Comparison of ENCODE assay signal across 11 cellular contexts in the genomic region with DNA sequence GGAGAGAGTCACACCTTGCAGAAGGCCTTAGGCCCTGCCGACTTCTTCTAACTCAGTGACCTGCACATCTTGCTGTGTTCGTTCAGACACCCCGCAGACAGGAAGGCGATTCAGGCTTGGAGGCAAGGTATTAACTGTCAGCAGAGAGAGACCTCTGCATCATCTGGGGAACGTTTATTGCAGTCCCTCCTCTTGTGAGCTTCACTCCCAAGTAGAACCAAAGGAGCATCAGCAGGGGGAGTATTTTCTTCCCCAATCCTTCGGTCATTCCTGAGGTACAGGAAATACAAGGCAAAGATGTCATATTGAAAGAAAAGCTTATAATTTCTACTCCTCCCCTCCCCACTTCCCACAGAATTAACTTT.
DNase-seq lines count a peak whose midpoint lies in the region; ATAC-seq, FAIRE-seq and TF ChIP-seq lines count a peak whose summit lies in the region.
"Had no signal": no experiment of that assay in that cellular context is flagged by ENCODE, and none has a peak within 500 bp of the region (broad histone marks: within the 10 kb centered on the region; RNA-seq: fewer than 3 reads in every experiment).

No MANE protein-coding gene starts in this region.

- H3K27me3 ChIP-seq in DND-41 (ENCODE audit: insufficient read depth, low read length, poor library complexity): no peaks in the 10 kb centered on the region
- H3K27me3 ChIP-seq in astrocyte (ENCODE audit: insufficient read depth, low read length): no peaks in the 10 kb centered on the region
- no peaks in the 10 kb centered on the region for H3K27me3 ChIP-seq in right cardiac atrium (ENCODE audit: control insufficient read depth, insufficient read depth)
- no peaks in the 10 kb centered on the region for H3K27me3 ChIP-seq in skeletal muscle tissue (ENCODE audit: control insufficient read depth in 3 of 3, insufficient read depth in 3 of 3, low read length in 3 of 3)
- no peaks in the 10 kb centered on the region for H3K27me3 ChIP-seq in right lobe of liver
- H3K27me3 ChIP-seq: colonic mucosa had no signal

- H3K27me3 Mint-ChIP-seq in astrocyte (ENCODE audit: low read depth, unreplicated experiment): no peaks in the 10 kb centered on the region

- peak; percentile 56 for FAIRE-seq in astrocyte (lab: Jason Lieb, UNC)

- H3K4me1 ChIP-seq in DND-41 (ENCODE audit: insufficient read depth, low read length): peaks cover 40% of the 10 kb centered on the region
- H3K4me1 ChIP-seq in astrocyte (ENCODE audit: insufficient read depth, low read length): peaks cover 12% of the 10 kb centered on the region
- peaks cover 11% of the 10 kb centered on the region for H3K4me1 ChIP-seq in right cardiac atrium (ENCODE audit: control insufficient read depth, insufficient read depth, low read length)
- H3K4me1 ChIP-seq in skeletal muscle tissue (ENCODE audit: control insufficient read depth in 3 of 3, insufficient read depth in 3 of 3, low read length in 3 of 3): peaks cover 29 to 33% (median 30%) of the 10 kb centered on the region in 3 donors
- no peaks in the 10 kb centered on the region for H3K4me1 ChIP-seq in right lobe of liver
- H3K4me1 ChIP-seq: colonic mucosa had no signal

- no peaks in the 10 kb centered on the region for H3K9me3 ChIP-seq in DND-41 (ENCODE audit: insufficient read depth, low read length, severe bottlenecking)
- H3K9me3 ChIP-seq in astrocyte (ENCODE audit: insufficient read depth, low read depth, low read length): no peaks in the 10 kb centered on the region
- no peaks in the 10 kb centered on the region for H3K9me3 ChIP-seq in right cardiac atrium (ENCODE audit: control insufficient read depth, low read length)
- no peaks in the 10 kb centered on the region for H3K9me3 ChIP-seq in skeletal muscle tissue (ENCODE audit: control insufficient read depth in 3 of 3, low read length in 3 of 3)
- no peaks in the 10 kb centered on the region for H3K9me3 ChIP-seq in right lobe of liver
- H3K9me3 ChIP-seq: colonic mucosa had no signal

- H3K27ac ChIP-seq in DND-41 (ENCODE audit: low read length) (peak overlapping the region; percentile 51), astrocyte (ENCODE audit: low read depth, low read length) (no peak overlapping the region), right cardiac atrium (ENCODE audit: low read length) (peak overlapping the region; percentile 96), skeletal muscle tissue (ENCODE audit: low read depth, low read length) (peak overlapping the region; percentile 86), right lobe of liver (no peak overlapping the region)
- H3K27ac ChIP-seq: PC-9 had no signal

- H3K27ac Mint-ChIP-seq in astrocyte (ENCODE audit: unreplicated experiment): no peak overlapping the region

- H3K4me2 ChIP-seq in DND-41 (ENCODE audit: insufficient read depth, low read length) (no peak overlapping the region), astrocyte (ENCODE audit: low read length) (peak overlapping the region; percentile 19)
- H3K4me2 ChIP-seq: PC-9 had no signal

- no peaks in the 10 kb centered on the region for H3K36me3 Mint-ChIP-seq in astrocyte (ENCODE audit: low read depth, unreplicated experiment)

- DNase-seq in DND-41: peak; percentile 15
- no peak for DNase-seq in astrocyte (ENCODE audit: low read depth)
- DNase-seq in right cardiac atrium: no peak
- no peak for DNase-seq in right lobe of liver
- DNase-seq: NCI-H2081 treated with DMSO at 0.1 percent for 48 hours, PC-9 had no signal

- no peaks in the 10 kb centered on the region for H4K20me1 ChIP-seq in DND-41 (ENCODE audit: insufficient read depth, low read length)
- H4K20me1 ChIP-seq in astrocyte (ENCODE audit: insufficient read depth, low read length): no peaks in the 10 kb centered on the region

- no peaks in the 10 kb centered on the region for H3K36me3 ChIP-seq in DND-41 (ENCODE audit: insufficient read depth, low read length)
- no peaks in the 10 kb centered on the region for H3K36me3 ChIP-seq in astrocyte (ENCODE audit: insufficient read depth, low read length)
- H3K36me3 ChIP-seq in skeletal muscle tissue (ENCODE audit: control insufficient read depth in 3 of 3, insufficient read depth in 3 of 3, low read length in 3 of 3): no peaks in the 10 kb centered on the region
- H3K36me3 ChIP-seq in right lobe of liver: no peaks in the 10 kb centered on the region
- H3K36me3 ChIP-seq: colonic mucosa had no signal

- H3K4me3 ChIP-seq in DND-41 (ENCODE audit: low read depth in 1 of 2, low read length in 2 of 2) (no peak overlapping the region), astrocyte (ENCODE audit: insufficient read depth, low read depth, low read length) (no peak overlapping the region), right cardiac atrium (ENCODE audit: low read length) (no peak overlapping the region), skeletal muscle tissue (ENCODE audit: low read length in 3 of 3) (peak overlapping the region; percentile 56 to 58 (median 56)), right lobe of liver (no peak overlapping the region)
- H3K4me3 ChIP-seq: colonic mucosa, PC-9 had no signal

- no peaks in the 10 kb centered on the region for H3K79me2 ChIP-seq in DND-41 (ENCODE audit: insufficient read depth, low read length)
- H3K79me2 ChIP-seq in astrocyte (ENCODE audit: insufficient read depth, low read length): no peaks in the 10 kb centered on the region

- no peak overlapping the region for H3K4me3 Mint-ChIP-seq in astrocyte (ENCODE audit: unreplicated experiment)

- intact Hi-C loops in right cardiac atrium (cut with DNase I) (loop anchor here in 2 of 4 donors (10.0 kb wide), 3 partner anchors 80 to 330 kb away; no protein-coding TSS in a partner anchor), right lobe of liver (cut with DNase I) (no loop called here)

- ATAC-seq in DND-41 (ENCODE audit: insufficient read depth, low read depth): 0 out of 3 replicates have a peak, but pooled peaks have one; percentile 15
- ATAC-seq in right cardiac atrium: no peak
- ATAC-seq in GM18868 (IDR thresholded peaks at IDR 0.05; ENCODE audit: unreplicated experiment): no peak
- no peak for ATAC-seq in HG03460 (IDR thresholded peaks at IDR 0.05; ENCODE audit: unreplicated experiment)
- no peak for ATAC-seq in right lobe of liver
- no peak for ATAC-seq in HG03457 (IDR thresholded peaks at IDR 0.05; ENCODE audit: unreplicated experiment)

- 14% methylated on average over 6 of the region's 6 CpGs for WGBS in right cardiac atrium
- WGBS in right lobe of liver (ENCODE audit: insufficient coverage, low coverage, low lambda C conversion rate, missing lambda C conversion rate): 45% methylated on average over 2 of the region's 6 CpGs

- H3K9ac ChIP-seq in DND-41 (ENCODE audit: low read depth, low read length) (no peak overlapping the region), astrocyte (ENCODE audit: low read length) (no peak overlapping the region), skeletal muscle tissue (ENCODE audit: low read depth in 1 of 3, low read length in 3 of 3) (peak overlapping the region; percentile 48 to 77 (median 58))

- no peak for TF ChIP-seq CTCF in DND-41 (IDR thresholded peaks at IDR 0.05; ENCODE audit: borderline replicate concordance, extremely low read depth, low read length, poor library complexity, severe bottlenecking)
- no peak for TF ChIP-seq CTCF in astrocyte (IDR thresholded peaks at IDR 0.05; ENCODE audit: insufficient read depth, low read depth, low read length)
- TF ChIP-seq CTCF in right lobe of liver (IDR thresholded peaks at IDR 0.05): no peak

- H3K4me1 Mint-ChIP-seq in astrocyte (ENCODE audit: low read depth, unreplicated experiment): peaks cover 3% of the 10 kb centered on the region

- H3K9me3 Mint-ChIP-seq in astrocyte (ENCODE audit: unreplicated experiment): peaks cover 3% of the 10 kb centered on the region

- H2AFZ ChIP-seq in DND-41 (ENCODE audit: low read depth, low read length) (no peak overlapping the region), astrocyte (ENCODE audit: low read depth, low read length) (peak overlapping the region; percentile 75)
- H2AFZ ChIP-seq: PC-9 had no signal

- no peak for TF ChIP-seq POLR2A in right lobe of liver (IDR thresholded peaks at IDR 0.05)

Comparison
In these comparisons a context has a peak if more than half of its experiments do, and no peak if none do; other contexts are left out.
1. H3K27ac ChIP-seq: peak in DND-41 (single experiment), right cardiac atrium (single experiment) and skeletal muscle tissue (single experiment); none in astrocyte (single experiment) and right lobe of liver (0 of 3).
2. H3K4me3 ChIP-seq: peak in skeletal muscle tissue (3 of 3); none in DND-41 (0 of 2), astrocyte (single experiment), right cardiac atrium (single experiment) and right lobe of liver (0 of 3).
3. H3K9ac ChIP-seq: peak in skeletal muscle tissue (3 of 3); none in DND-41 (single experiment) and astrocyte (single experiment).